Comparison of ENCODE assay signal across 1 cellular context in the genomic region with DNA sequence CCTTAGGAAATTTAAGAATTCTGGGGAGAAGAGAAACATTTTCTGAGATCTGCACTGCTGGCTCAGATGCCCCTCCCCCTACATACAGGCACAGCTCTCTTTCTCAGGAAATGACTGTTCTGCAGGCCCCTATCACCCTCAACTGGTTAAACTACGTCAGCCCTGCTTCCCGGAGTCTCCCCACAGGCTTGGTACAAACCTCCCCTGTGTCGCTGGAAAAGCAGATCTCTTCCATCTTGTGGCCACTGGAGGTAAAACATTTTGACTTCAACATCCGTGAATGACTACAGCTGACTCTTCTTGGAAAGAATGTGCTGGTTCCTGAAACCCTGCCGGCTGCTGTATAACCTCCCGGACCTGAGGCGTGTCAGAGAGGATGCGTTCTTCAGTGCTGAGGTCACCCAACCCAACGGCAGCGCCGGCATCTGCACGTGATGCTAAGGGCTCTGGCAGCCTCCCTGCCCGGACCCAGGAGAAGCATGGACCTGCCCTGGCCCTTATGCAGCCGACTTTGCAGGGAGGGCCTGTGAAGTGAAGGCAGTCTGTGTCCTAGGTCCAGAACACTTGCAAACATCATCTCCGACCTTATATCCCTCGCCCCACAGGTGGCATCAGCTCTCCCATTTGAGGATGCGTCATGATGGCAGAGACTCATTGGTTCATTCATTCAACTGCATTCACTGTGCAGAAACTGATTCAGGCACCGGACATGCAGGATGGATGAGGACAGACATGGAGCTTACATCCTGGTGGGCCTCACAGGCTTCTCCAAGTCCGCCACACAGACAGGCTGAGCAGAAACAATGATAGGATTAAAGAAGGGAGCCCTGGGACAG.
A peak's percentile ranks its signal among the peaks of the same experiment; 100 is the strongest.
TF ChIP-seq lines count a peak whose summit lies in the region.

No MANE protein-coding gene starts in this region.

TF ChIP-seq in HepG2, 621 proteins besides CTCF, POLR2A, EP300 and RAD21 (continued from another document and continues in another):
- TF ChIP-seq, protein P1, sequence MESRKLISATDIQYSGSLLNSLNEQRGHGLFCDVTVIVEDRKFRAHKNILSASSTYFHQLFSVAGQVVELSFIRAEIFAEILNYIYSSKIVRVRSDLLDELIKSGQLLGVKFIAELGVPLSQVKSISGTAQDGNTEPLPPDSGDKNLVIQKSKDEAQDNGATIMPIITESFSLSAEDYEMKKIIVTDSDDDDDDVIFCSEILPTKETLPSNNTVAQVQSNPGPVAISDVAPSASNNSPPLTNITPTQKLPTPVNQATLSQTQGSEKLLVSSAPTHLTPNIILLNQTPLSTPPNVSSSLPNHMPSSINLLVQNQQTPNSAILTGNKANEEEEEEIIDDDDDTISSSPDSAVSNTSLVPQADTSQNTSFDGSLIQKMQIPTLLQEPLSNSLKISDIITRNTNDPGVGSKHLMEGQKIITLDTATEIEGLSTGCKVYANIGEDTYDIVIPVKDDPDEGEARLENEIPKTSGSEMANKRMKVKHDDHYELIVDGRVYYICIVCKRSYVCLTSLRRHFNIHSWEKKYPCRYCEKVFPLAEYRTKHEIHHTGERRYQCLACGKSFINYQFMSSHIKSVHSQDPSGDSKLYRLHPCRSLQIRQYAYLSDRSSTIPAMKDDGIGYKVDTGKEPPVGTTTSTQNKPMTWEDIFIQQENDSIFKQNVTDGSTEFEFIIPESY (CRISPR knock-in tag; IDR thresholded peaks at IDR 0.05) = 0 out of 2 replicates have a peak, but pooled peaks have one; percentile 18
- TF ChIP-seq MAX (IDR thresholded peaks at IDR 0.05) (no peak), ZSCAN9 (CRISPR knock-in tag; IDR thresholded peaks at IDR 0.05; ENCODE audit: borderline replicate concordance) (no peak), REL (CRISPR knock-in tag; conservative IDR thresholded peaks at IDR 0.05) (no peak), SNAPC2 (CRISPR knock-in tag; IDR thresholded peaks at IDR 0.05) (no peak), FOXA3 (CRISPR knock-in tag; IDR thresholded peaks at IDR 0.05) (0 out of 2 replicates have a peak, but pooled peaks have one; percentile 17), THAP7 (CRISPR knock-in tag; IDR thresholded peaks at IDR 0.05) (no peak), ZNF225 (CRISPR knock-in tag; IDR thresholded peaks at IDR 0.05) (no peak), ZNF619 (CRISPR knock-in tag; IDR thresholded peaks at IDR 0.05) (no peak), GTF2F1 (IDR thresholded peaks at IDR 0.05; ENCODE audit: low read length) (no peak), KLF6 (CRISPR knock-in tag; IDR thresholded peaks at IDR 0.05) (no peak), SMYD3 (CRISPR knock-in tag; IDR thresholded peaks at IDR 0.05) (no peak), ZNF317 (CRISPR knock-in tag; IDR thresholded peaks at IDR 0.05) (no peak), ZBTB38 (CRISPR knock-in tag; IDR thresholded peaks at IDR 0.05) (no peak), ZUFSP (CRISPR knock-in tag; IDR thresholded peaks at IDR 0.05; ENCODE audit: borderline replicate concordance) (no peak), GLI4 (CRISPR knock-in tag; IDR thresholded peaks at IDR 0.05; ENCODE audit: borderline replicate concordance) (no peak), NPAS2 (CRISPR knock-in tag; IDR thresholded peaks at IDR 0.05; ENCODE audit: borderline replicate concordance) (no peak), ZNF839 (CRISPR knock-in tag; IDR thresholded peaks at IDR 0.05; ENCODE audit: borderline replicate concordance) (no peak), ZNF343 (CRISPR knock-in tag; IDR thresholded peaks at IDR 0.05) (0 out of 2 replicates have a peak, but pooled peaks have one; percentile 44), TMF1 (CRISPR knock-in tag; IDR thresholded peaks at IDR 0.05; ENCODE audit: low read depth) (no peak), BHLHE40 (IDR thresholded peaks at IDR 0.05; ENCODE audit: low read length) (no peak), NR2C2 (CRISPR knock-in tag; IDR thresholded peaks at IDR 0.05; ENCODE audit: borderline replicate concordance) (peak; percentile 31; the same call in 1 of the 2 replicates), RBM22 (optimal IDR thresholded peaks at IDR 0.05; ENCODE audit: low read length) (peak; percentile 66), CEBPG (CRISPR knock-in tag; IDR thresholded peaks at IDR 0.05) (no peak), CAMTA2 (CRISPR knock-in tag; IDR thresholded peaks at IDR 0.05; ENCODE audit: borderline replicate concordance) (no peak), ELF4 (CRISPR knock-in tag; IDR thresholded peaks at IDR 0.05; ENCODE audit: borderline replicate concordance) (no peak), TIGD3 (CRISPR knock-in tag; IDR thresholded peaks at IDR 0.05; ENCODE audit: borderline replicate concordance) (no peak), ZNF501 (CRISPR knock-in tag; IDR thresholded peaks at IDR 0.05) (0 out of 2 replicates have a peak, but pooled peaks have one; percentile 26), YY1 (IDR thresholded peaks at IDR 0.05; ENCODE audit: insufficient read depth, insufficient replicate concordance, low read depth, low read length) (no peak), ZNF704 (CRISPR knock-in tag; IDR thresholded peaks at IDR 0.05; ENCODE audit: borderline replicate concordance) (no peak), ZNF329 (CRISPR knock-in tag; IDR thresholded peaks at IDR 0.05; ENCODE audit: low read depth) (no peak), HNRNPUL1 (IDR thresholded peaks at IDR 0.05; ENCODE audit: low read depth, low read length) (no peak), ZFX (CRISPR knock-in tag; IDR thresholded peaks at IDR 0.05; ENCODE audit: low read depth) (no peak; the same call in 1 of the 2 replicates), ZNF160 (CRISPR knock-in tag; IDR thresholded peaks at IDR 0.05) (no peak), SETDB1 (CRISPR knock-in tag; IDR thresholded peaks at IDR 0.05; ENCODE audit: borderline replicate concordance) (no peak), MAZ (IDR thresholded peaks at IDR 0.05; ENCODE audit: borderline replicate concordance, low read depth, low read length) (no peak), MAZ (CRISPR knock-in tag; IDR thresholded peaks at IDR 0.05; ENCODE audit: low read depth) (no peak), MYNN (CRISPR knock-in tag; IDR thresholded peaks at IDR 0.05; ENCODE audit: low read depth) (no peak), GLMP (CRISPR knock-in tag; IDR thresholded peaks at IDR 0.05; ENCODE audit: borderline replicate concordance) (no peak), HNF1A (IDR thresholded peaks at IDR 0.05; ENCODE audit: low read depth) (no peak), HNF1A (CRISPR knock-in tag; IDR thresholded peaks at IDR 0.05; ENCODE audit: borderline replicate concordance) (no peak), ZNF550 (CRISPR knock-in tag; IDR thresholded peaks at IDR 0.05; ENCODE audit: borderline replicate concordance) (no peak), ZNF563 (CRISPR knock-in tag; IDR thresholded peaks at IDR 0.05) (no peak), SIN3B (IDR thresholded peaks at IDR 0.05; ENCODE audit: low read length) (no peak)
